15 cellular contexts compared by ENCODE assay signal in genomic region chr18:31513189-31513907, GRCh38. TPM values are rescaled to one million over a fixed set of nuclear protein-coding genes. Genes with fewer than 3 reads are reported as not detected.
DNase-seq lines count a peak whose midpoint lies in the region; ATAC-seq and TF ChIP-seq lines count a peak whose summit lies in the region.
"Had no signal": no experiment of that assay in that cellular context is flagged by ENCODE, and none has a peak within 500 bp of the region (broad histone marks: within the 10 kb centered on the region; RNA-seq: fewer than 3 reads in every experiment).

No MANE protein-coding gene starts in this region.

- no peak overlapping the region for H3K4me3 ChIP-seq in epithelial cell of esophagus (ENCODE audit: low read length)

- no peak for ATAC-seq in HG02884 (IDR thresholded peaks at IDR 0.05; ENCODE audit: unreplicated experiment)
- no peak for ATAC-seq in GM18511 (IDR thresholded peaks at IDR 0.05; ENCODE audit: unreplicated experiment)
- no peak for ATAC-seq in left ventricle myocardium superior
- ATAC-seq: activated CD8-positive, alpha-beta T cell treated with anti-CD3 and anti-CD28 coated beads, Interleukin-2, amount 10 ng/mL, durations not matched to agents 7 days and 5 days; activated naive CD4-positive, alpha-beta T cell treated with anti-CD3 and anti-CD28 coated beads, Interleukin-2, amount 50 U/mL, for 72 hours; natural killer cell had no signal

- DNase-seq in Daoy (ENCODE audit: low read depth) (peak; percentile 72), NCI-H226 (peak; percentile 64), epithelial cell of esophagus (ENCODE audit: low read depth) (peak; percentile 95), mucosa of gallbladder (ENCODE audit: low spot score) (peak; percentile 44), amniotic stem cell (lab: John Stamatoyannopoulos, UW) (no peak), left ventricle myocardium superior (no peak)
- DNase-seq: activated CD8-positive, alpha-beta T cell treated with anti-CD3 and anti-CD28 coated beads, Interleukin-2, amount 10 ng/mL, durations not matched to agents 7 days and 5 days; AML-193; effector CD8-positive, alpha-beta T cell; natural killer cell; NCI-H1092 treated with DMSO at 0.1 percent for 48 hours; T-helper 1 cell had no signal

- intact Hi-C loops in left ventricle myocardium superior (cut with micrococcal nuclease), result no loop called here

- no peak for TF ChIP-seq CTCF in epithelial cell of esophagus (IDR thresholded peaks at IDR 0.05; ENCODE audit: insufficient read depth, low read depth, low read length, missing control alignments)

RNA-seq across cellular contexts. Expression of gene DSG2, which starts 15.4 kb away (rescaled TPM):
- 22.2 and 22.3 TPM in 2 replicates for total RNA-seq in Daoy (2014; rRNA removed; shearing (Covaris generic))
- 103 TPM for total RNA-seq in mucosa of gallbladder
- total RNA-seq in left ventricle myocardium superior, result 49.6 TPM

Comparison
In these comparisons a context has a peak if more than half of its experiments do, and no peak if none do; other contexts are left out.
1. DNase-seq: peak in Daoy (single experiment), NCI-H226 (single experiment), epithelial cell of esophagus (single experiment) and mucosa of gallbladder (single experiment); none in amniotic stem cell (single experiment) and left ventricle myocardium superior (single experiment).